16 cellular contexts compared by ENCODE assay signal in the genomic region with DNA sequence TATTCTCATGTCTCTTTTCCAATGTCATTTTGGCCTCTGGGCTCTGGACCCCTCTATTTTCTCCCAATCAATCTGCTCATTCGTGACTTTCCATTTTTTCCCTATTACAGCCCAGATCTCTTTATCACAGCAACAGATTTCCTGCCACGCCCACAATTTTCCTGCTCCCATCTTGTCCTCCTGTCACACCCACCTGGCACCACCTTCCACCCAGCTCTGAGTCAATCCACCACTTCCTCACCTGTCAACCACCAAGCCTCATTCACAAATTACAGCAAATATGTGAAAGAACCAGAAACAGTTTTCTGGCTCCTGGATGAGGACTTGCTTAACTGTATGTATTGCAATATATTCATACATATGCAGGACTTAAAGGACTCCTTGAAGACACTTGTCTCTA.
DNase-seq lines count a peak whose midpoint lies in the region; ATAC-seq and TF ChIP-seq lines count a peak whose summit lies in the region.
"Had no signal": no experiment of that assay in that cellular context is flagged by ENCODE, and none has a peak within 500 bp of the region (broad histone marks: within the 10 kb centered on the region; RNA-seq: fewer than 3 reads in every experiment).

No MANE protein-coding gene starts in this region.

- peak overlapping the region; percentile 26; the same call in 1 of the 2 replicates for H3K4me2 ChIP-seq in PC-3 (ENCODE audit: low read length)

- no peaks in the 10 kb centered on the region for H3K27me3 Mint-ChIP-seq in Calu3 (ENCODE audit: unreplicated experiment)
- peaks cover 2 to 3% of the 10 kb centered on the region in 2 donors for H3K27me3 Mint-ChIP-seq in CD4-positive, alpha-beta memory T cell

- H3K4me1 ChIP-seq in PC-3 (ENCODE audit: insufficient read depth, low read length): peaks cover 5% of the 10 kb centered on the region; the same call in 1 of the 2 replicates
- no peaks in the 10 kb centered on the region for H3K4me1 ChIP-seq in CD4-positive, alpha-beta memory T cell (ENCODE audit: insufficient read depth, low read length)
- H3K4me1 ChIP-seq: BE2C had no signal

- DNase-seq in Calu3 (peak; percentile 78), PC-3 (peak; percentile 70), epithelial cell of prostate (ENCODE audit: low read depth, low spot score) (no peak), kidney tubule cell (ENCODE audit: low spot score) (peak; percentile 1), RKO (ENCODE audit: low spot score) (no peak), 8988T (no peak)
- DNase-seq in CD4-positive, alpha-beta memory T cell: no peak
- DNase-seq: BE2C; CD8-positive, alpha-beta T cell; COR-L47; DND-41; GDM1; GM23248 had no signal

- TF ChIP-seq CTCF in Calu3 (IDR thresholded peaks at IDR 0.05; ENCODE audit: unreplicated experiment): no peak
- no peak for TF ChIP-seq CTCF in PC-3 (conservative IDR thresholded peaks at IDR 0.05; ENCODE audit: low read depth, low read length)

- H3K9me3 Mint-ChIP-seq in Calu3 (ENCODE audit: low read depth, unreplicated experiment): no peaks in the 10 kb centered on the region
- peaks cover 0 to 6% (median under 1%) of the 10 kb centered on the region in 8 donors for H3K9me3 Mint-ChIP-seq in CD4-positive, alpha-beta memory T cell
- H3K9me3 Mint-ChIP-seq: CD8-positive, alpha-beta T cell had no signal

- H4K20me1 ChIP-seq in PC-3 (ENCODE audit: low read length): no peaks in the 10 kb centered on the region

- no peak overlapping the region for H3K27ac ChIP-seq in PC-3 (ENCODE audit: low read length)
- peak overlapping the region; percentile 59 for H3K27ac ChIP-seq in epithelial cell of prostate
- no peak overlapping the region for H3K27ac ChIP-seq in CD4-positive, alpha-beta memory T cell (ENCODE audit: low read depth, low read length)
- H3K27ac ChIP-seq: C4-2B, GM23248 had no signal

- H3K27me3 ChIP-seq in PC-3 (ENCODE audit: low read length): no peaks in the 10 kb centered on the region
- no peaks in the 10 kb centered on the region for H3K27me3 ChIP-seq in CD4-positive, alpha-beta memory T cell (ENCODE audit: insufficient read depth, low read length)
- H3K27me3 ChIP-seq: BE2C had no signal

- H3K4me1 Mint-ChIP-seq in Calu3 (ENCODE audit: low read depth, unreplicated experiment): peaks cover 10% of the 10 kb centered on the region
- no peaks in the 10 kb centered on the region for H3K4me1 Mint-ChIP-seq in CD4-positive, alpha-beta memory T cell

- no peak overlapping the region for H3K9ac ChIP-seq in PC-3 (ENCODE audit: low read length)
- H3K9ac ChIP-seq: GM23248 had no signal

- intact Hi-C loops in Calu3 (cut with micrococcal nuclease; ENCODE audit: unreplicated experiment) (no loop called here), PC-3 (cut with micrococcal nuclease) (no loop called here)
- intact Hi-C loops in CD4-positive, alpha-beta memory T cell (cut with micrococcal nuclease): no loop called here

- H3F3A ChIP-seq in PC-3 (ENCODE audit: low read length, unreplicated experiment): no peaks in the 10 kb centered on the region

- H3K4me3 Mint-ChIP-seq in Calu3 (ENCODE audit: low read depth, unreplicated experiment): no peak overlapping the region
- H3K4me3 Mint-ChIP-seq in CD4-positive, alpha-beta memory T cell: peak overlapping the region in 1 of 8 donors; percentile 32
- H3K4me3 Mint-ChIP-seq: CD8-positive, alpha-beta T cell had no signal

- H3K36me3 ChIP-seq in PC-3 (ENCODE audit: low read depth, low read length): no peaks in the 10 kb centered on the region
- no peaks in the 10 kb centered on the region for H3K36me3 ChIP-seq in CD4-positive, alpha-beta memory T cell (ENCODE audit: insufficient read depth, low read length)
- H3K36me3 ChIP-seq: BE2C had no signal

- ATAC-seq in PC-3 (no peak), GM19023 (IDR thresholded peaks at IDR 0.05; ENCODE audit: unreplicated experiment) (no peak)
- ATAC-seq: CD8-positive, alpha-beta T cell; HCT116 had no signal

- POLR2A ChIA-PET in PC-3 (lab: Charles Lee; ENCODE audit: unreplicated experiment): no interaction called here
- POLR2A ChIA-PET in CD4-positive, alpha-beta memory T cell (lab: Charles Lee; ENCODE audit: partially characterized antibody): no interaction called here

- H2AFZ ChIP-seq in PC-3 (ENCODE audit: low read length): no peak overlapping the region
- H2AFZ ChIP-seq: GM23248 had no signal

- H3K36me3 Mint-ChIP-seq in Calu3 (ENCODE audit: insufficient read depth, unreplicated experiment): peaks cover 5% of the 10 kb centered on the region
- H3K36me3 Mint-ChIP-seq in CD4-positive, alpha-beta memory T cell: no peaks in the 10 kb centered on the region
- H3K36me3 Mint-ChIP-seq: CD8-positive, alpha-beta T cell had no signal

- H3K9me3 ChIP-seq in PC-3 (ENCODE audit: low read length): no peaks in the 10 kb centered on the region
- H3K9me3 ChIP-seq in CD4-positive, alpha-beta memory T cell (ENCODE audit: control insufficient read depth in 1 of 2, low read length in 2 of 2): no peaks in the 10 kb centered on the region
- H3K9me3 ChIP-seq: BE2C had no signal

- peak overlapping the region; percentile 43 for H3K27ac Mint-ChIP-seq in Calu3 (ENCODE audit: unreplicated experiment)
- no peak overlapping the region for H3K27ac Mint-ChIP-seq in CD4-positive, alpha-beta memory T cell
- H3K27ac Mint-ChIP-seq: CD8-positive, alpha-beta T cell had no signal

- no peaks in the 10 kb centered on the region for H3K9me2 ChIP-seq in PC-3 (replicated peaks; ENCODE audit: low read length)

- CTCF ChIA-PET in Calu3 (lab: Charles Lee) (interaction anchor here (0.7 to 1.4 kb wide), 6 partner anchors 9 to 1217 kb away, joined by 3 to 13 read pairs (median 4); no protein-coding TSS in a partner anchor), PC-3 (lab: Charles Lee) (no interaction called here)
- CTCF ChIA-PET in CD4-positive, alpha-beta memory T cell (lab: Charles Lee; ENCODE audit: partially characterized antibody): no interaction called here

- H3K79me2 ChIP-seq in PC-3 (ENCODE audit: low read length): no peaks in the 10 kb centered on the region

- H3K4me3 ChIP-seq in PC-3 (ENCODE audit: low read length): no peak overlapping the region
- no peak overlapping the region for H3K4me3 ChIP-seq in CD4-positive, alpha-beta memory T cell (ENCODE audit: low read length in 2 of 2)
- H3K4me3 ChIP-seq: GM23248 had no signal

- BruUV-seq in Calu3 (replicated peaks; lab: Mats Ljungman, UMichigan) (no TSS peak), PC-3 (replicated peaks; lab: Mats Ljungman, UMichigan) (no TSS peak)

Comparison
In these comparisons a context has a peak if more than half of its experiments do, and no peak if none do; other contexts are left out.
1. DNase-seq: peak in Calu3 (single experiment), PC-3 (single experiment) and kidney tubule cell (single experiment); none in epithelial cell of prostate (single experiment), RKO (single experiment), CD4-positive, alpha-beta memory T cell (0 of 5) and 8988T (single experiment).